In the genomic region with DNA sequence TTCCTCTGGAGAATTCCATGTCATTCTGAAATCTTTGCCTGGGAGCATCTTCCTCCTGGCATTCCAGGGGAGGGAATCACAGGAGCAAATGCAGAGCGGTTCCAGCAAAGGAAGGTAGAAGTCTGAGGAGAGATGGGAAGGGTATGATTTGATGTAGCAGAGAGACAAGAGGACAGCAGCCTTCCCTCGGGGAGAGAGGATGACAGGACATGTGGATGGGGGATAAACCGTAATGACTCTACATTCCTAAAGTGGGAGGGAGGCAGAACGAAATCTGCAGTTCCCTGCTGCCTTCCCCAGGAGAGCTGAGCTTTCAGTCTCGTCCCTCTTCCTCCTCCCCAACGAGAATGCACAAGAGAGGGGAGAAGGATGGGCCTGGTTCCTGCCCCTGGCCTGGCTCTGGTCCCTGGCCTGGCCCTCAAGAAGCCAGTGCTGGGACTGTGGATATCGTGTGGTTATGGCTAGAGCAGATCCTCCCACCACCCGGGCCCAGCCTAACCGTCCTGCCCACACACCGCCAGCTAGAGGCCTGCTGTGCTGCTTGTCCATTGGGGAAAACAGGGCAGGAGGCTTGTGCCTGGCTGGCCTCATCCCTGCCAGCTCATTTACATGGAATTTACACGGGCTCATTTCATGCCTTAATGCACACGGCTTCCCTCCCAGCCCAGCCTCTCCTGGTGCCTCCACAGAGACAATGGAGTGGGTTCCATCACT, we compare ENCODE assay signal across 8 cellular contexts. TPM values are rescaled to one million over a fixed set of nuclear protein-coding genes. Genes with fewer than 3 reads are reported as not detected.
DNase-seq lines count a peak whose midpoint lies in the region; ATAC-seq lines count a peak whose summit lies in the region.

No MANE protein-coding gene starts in this region.

- H3K27me3 Mint-ChIP-seq in activated CD4-positive, alpha-beta T cell treated with anti-CD3 and anti-CD28 coated beads, Interleukin-2, amount 10 ng/mL, durations not matched to agents 7 days and 5 days, result no peaks in the 10 kb centered on the region
- no peaks in the 10 kb centered on the region for H3K27me3 Mint-ChIP-seq in activated CD4-positive, alpha-beta T cell treated with anti-CD3 and anti-CD28 coated beads for 36 hours
- no peaks in the 10 kb centered on the region for H3K27me3 Mint-ChIP-seq in stimulated activated naive CD8-positive, alpha-beta T cell treated with anti-CD3 and anti-CD28 coated beads, Interleukin-15, amount 100 ng/mL, for 72 hours

- no peak for DNase-seq in activated CD4-positive, alpha-beta T cell treated with anti-CD3 and anti-CD28 coated beads, Interleukin-2, amount 10 ng/mL, durations not matched to agents 7 days and 5 days
- no peak for DNase-seq in activated CD4-positive, alpha-beta T cell treated with anti-CD3 and anti-CD28 coated beads for 36 hours
- peak; percentile 41 for DNase-seq in SK-N-DZ (ENCODE audit: low spot score)
- peak; percentile 67 for DNase-seq in fibroblast of the conjunctiva (ENCODE audit: low read depth)
- no peak for DNase-seq in stimulated activated naive CD8-positive, alpha-beta T cell treated with anti-CD3 and anti-CD28 coated beads, Interleukin-15, amount 100 ng/mL, for 72 hours
- no peak for DNase-seq in germinal center (ENCODE audit: low spot score)

- ATAC-seq in activated CD4-positive, alpha-beta T cell treated with anti-CD3 and anti-CD28 coated beads for 36 hours, result no peak
- no peak for ATAC-seq in stimulated activated naive CD8-positive, alpha-beta T cell treated with anti-CD3 and anti-CD28 coated beads, Interleukin-15, amount 100 ng/mL, for 72 hours
- ATAC-seq in HG03439 (IDR thresholded peaks at IDR 0.05; ENCODE audit: unreplicated experiment), result no peak
- no peak for ATAC-seq in HG02852 (IDR thresholded peaks at IDR 0.05; ENCODE audit: unreplicated experiment)

- intact Hi-C loops in activated CD4-positive, alpha-beta T cell treated with anti-CD3 and anti-CD28 coated beads for 36 hours (cut with DNase I, micrococcal nuclease), result loop anchor here in 1 of 2 experiments (10.0 kb wide), 1 partner anchor 1218 kb away; a partner anchor contains a TSS

- H3K4me1 Mint-ChIP-seq in activated CD4-positive, alpha-beta T cell treated with anti-CD3 and anti-CD28 coated beads, Interleukin-2, amount 10 ng/mL, durations not matched to agents 7 days and 5 days, result peaks cover 25% of the 10 kb centered on the region
- peaks cover 30% of the 10 kb centered on the region for H3K4me1 Mint-ChIP-seq in activated CD4-positive, alpha-beta T cell treated with anti-CD3 and anti-CD28 coated beads for 36 hours
- H3K4me1 Mint-ChIP-seq in stimulated activated naive CD8-positive, alpha-beta T cell treated with anti-CD3 and anti-CD28 coated beads, Interleukin-15, amount 100 ng/mL, for 72 hours, result peaks cover 62% of the 10 kb centered on the region

- H3K9me3 Mint-ChIP-seq in activated CD4-positive, alpha-beta T cell treated with anti-CD3 and anti-CD28 coated beads, Interleukin-2, amount 10 ng/mL, durations not matched to agents 7 days and 5 days, result no peaks in the 10 kb centered on the region
- no peaks in the 10 kb centered on the region for H3K9me3 Mint-ChIP-seq in activated CD4-positive, alpha-beta T cell treated with anti-CD3 and anti-CD28 coated beads for 36 hours (ENCODE audit: low read depth)
- H3K9me3 Mint-ChIP-seq in stimulated activated naive CD8-positive, alpha-beta T cell treated with anti-CD3 and anti-CD28 coated beads, Interleukin-15, amount 100 ng/mL, for 72 hours, result no peaks in the 10 kb centered on the region

- CTCF ChIA-PET in activated CD4-positive, alpha-beta T cell treated with anti-CD3 and anti-CD28 coated beads, Interleukin-2, amount 10 ng/mL, durations not matched to agents 7 days and 5 days (lab: Charles Lee), result interaction anchor here (0.6 to 2.0 kb wide), 3 partner anchors 10 to 30 kb away, joined by 3 to 7 read pairs (median 6); no protein-coding TSS in a partner anchor
- CTCF ChIA-PET in activated CD4-positive, alpha-beta T cell treated with anti-CD3 and anti-CD28 coated beads for 36 hours (lab: Charles Lee), result interaction anchor here (0.7 kb wide), 1 partner anchor 28 kb away, joined by 3 read pairs; no protein-coding TSS in a partner anchor

- H3K4me3 Mint-ChIP-seq in activated CD4-positive, alpha-beta T cell treated with anti-CD3 and anti-CD28 coated beads, Interleukin-2, amount 10 ng/mL, durations not matched to agents 7 days and 5 days, result no peak overlapping the region
- no peak overlapping the region for H3K4me3 Mint-ChIP-seq in activated CD4-positive, alpha-beta T cell treated with anti-CD3 and anti-CD28 coated beads for 36 hours
- H3K4me3 Mint-ChIP-seq in stimulated activated naive CD8-positive, alpha-beta T cell treated with anti-CD3 and anti-CD28 coated beads, Interleukin-15, amount 100 ng/mL, for 72 hours, result no peak overlapping the region

- peak overlapping the region; percentile 36 for H3K27ac Mint-ChIP-seq in activated CD4-positive, alpha-beta T cell treated with anti-CD3 and anti-CD28 coated beads, Interleukin-2, amount 10 ng/mL, durations not matched to agents 7 days and 5 days
- H3K27ac Mint-ChIP-seq in activated CD4-positive, alpha-beta T cell treated with anti-CD3 and anti-CD28 coated beads for 36 hours, result no peak overlapping the region
- peak overlapping the region; percentile 26 to 57 for H3K27ac Mint-ChIP-seq in stimulated activated naive CD8-positive, alpha-beta T cell treated with anti-CD3 and anti-CD28 coated beads, Interleukin-15, amount 100 ng/mL, for 72 hours

- POLR2A ChIA-PET in activated CD4-positive, alpha-beta T cell treated with anti-CD3 and anti-CD28 coated beads, Interleukin-2, amount 10 ng/mL, durations not matched to agents 7 days and 5 days (lab: Charles Lee), result no interaction called here
- POLR2A ChIA-PET in activated CD4-positive, alpha-beta T cell treated with anti-CD3 and anti-CD28 coated beads for 36 hours (lab: Charles Lee), result no interaction called here

- no peaks in the 10 kb centered on the region for H3K36me3 Mint-ChIP-seq in activated CD4-positive, alpha-beta T cell treated with anti-CD3 and anti-CD28 coated beads, Interleukin-2, amount 10 ng/mL, durations not matched to agents 7 days and 5 days (ENCODE audit: low read depth)
- peaks cover 13% of the 10 kb centered on the region for H3K36me3 Mint-ChIP-seq in activated CD4-positive, alpha-beta T cell treated with anti-CD3 and anti-CD28 coated beads for 36 hours (ENCODE audit: low read depth)

RNA-seq across cellular contexts. Expression of a gene that starts 26.6 kb away (rescaled TPM):
- total RNA-seq in activated CD4-positive, alpha-beta T cell treated with anti-CD3 and anti-CD28 coated beads, Interleukin-2, amount 10 ng/mL, durations not matched to agents 7 days and 5 days, result 1 to 10 TPM; 2.7 to 3.5 TPM
- total RNA-seq in activated CD4-positive, alpha-beta T cell treated with anti-CD3 and anti-CD28 coated beads for 36 hours, result 10 to 100 TPM; 57.3 to 57.7 TPM
- polyA plus RNA-seq in SK-N-DZ (2014; cell fraction: cytosol; rRNA removed), result 5.7 and 6.6 TPM in 2 replicates
- 8.0 and 10.3 TPM in 2 replicates for polyA plus RNA-seq in SK-N-DZ (2014; cell fraction: nucleus; rRNA removed)

RNA-seq across cellular contexts. Expression of a gene that starts 39.7 kb away (rescaled TPM):
- not detected for total RNA-seq in activated CD4-positive, alpha-beta T cell treated with anti-CD3 and anti-CD28 coated beads, Interleukin-2, amount 10 ng/mL, durations not matched to agents 7 days and 5 days
- total RNA-seq in activated CD4-positive, alpha-beta T cell treated with anti-CD3 and anti-CD28 coated beads for 36 hours, result not detected
- polyA plus RNA-seq in SK-N-DZ (2014; cell fraction: cytosol; rRNA removed), result not detected in 2 replicates
- not detected in 2 replicates for polyA plus RNA-seq in SK-N-DZ (2014; cell fraction: nucleus; rRNA removed)

RNA-seq across cellular contexts. Expression of a gene that starts 53.8 kb away (rescaled TPM):
- 10 to 100 TPM; 52.2 to 53.7 TPM for total RNA-seq in activated CD4-positive, alpha-beta T cell treated with anti-CD3 and anti-CD28 coated beads, Interleukin-2, amount 10 ng/mL, durations not matched to agents 7 days and 5 days
- 10 to 100 TPM; 47.5 to 48.6 TPM for total RNA-seq in activated CD4-positive, alpha-beta T cell treated with anti-CD3 and anti-CD28 coated beads for 36 hours
- 181 and 205 TPM in 2 replicates for polyA plus RNA-seq in SK-N-DZ (2014; cell fraction: cytosol; rRNA removed)
- polyA plus RNA-seq in SK-N-DZ (2014; cell fraction: nucleus; rRNA removed), result 56.9 and 113 TPM in 2 replicates

Comparison
In these comparisons a context has a peak if more than half of its experiments do, and no peak if none do; other contexts are left out.
1. RNA of a gene that starts 26.6 kb away (total RNA-seq): 57.3 to 57.7 TPM in activated CD4-positive, alpha-beta T cell treated with anti-CD3 and anti-CD28 coated beads for 36 hours; 2.7 to 3.5 TPM in activated CD4-positive, alpha-beta T cell treated with anti-CD3 and anti-CD28 coated beads, Interleukin-2, amount 10 ng/mL, durations not matched to agents 7 days and 5 days; every median in the first group is over 10 times any median in the second.
2. DNase-seq: peak in SK-N-DZ (single experiment) and fibroblast of the conjunctiva (single experiment); none in activated CD4-positive, alpha-beta T cell treated with anti-CD3 and anti-CD28 coated beads, Interleukin-2, amount 10 ng/mL, durations not matched to agents 7 days and 5 days (single experiment), activated CD4-positive, alpha-beta T cell treated with anti-CD3 and anti-CD28 coated beads for 36 hours (single experiment), stimulated activated naive CD8-positive, alpha-beta T cell treated with anti-CD3 and anti-CD28 coated beads, Interleukin-15, amount 100 ng/mL, for 72 hours (0 of 2) and germinal center (single experiment).